28 cellular contexts compared by ENCODE assay signal in genomic region chr6:145707397-145707796, GRCh38.
"Had no signal": no experiment of that assay in that cellular context is flagged by ENCODE, and none has a peak within 500 bp of the region (broad histone marks: within the 10 kb centered on the region; RNA-seq: fewer than 3 reads in every experiment).

No MANE protein-coding gene starts in this region.

- H3K27me3 ChIP-seq: adrenal gland, body of pancreas, esophagus muscularis mucosa, foreskin keratinocyte, gastrocnemius medialis had no signal

- H3K4me3 Mint-ChIP-seq: activated CD4-positive, alpha-beta memory T cell treated with anti-CD3 and anti-CD28 coated beads, Interleukin-2, amount 10 ng/mL, durations not matched to agents 7 days and 5 days; activated CD4-positive, alpha-beta T cell treated with anti-CD3 and anti-CD28 coated beads, Interleukin-2, amount 10 ng/mL, durations not matched to agents 7 days and 5 days; activated naive CD4-positive, alpha-beta T cell treated with anti-CD3 and anti-CD28 coated beads for 36 hours; activated T-helper 17 cell treated with anti-CD3 and anti-CD28 coated beads, Interleukin-2, amount 50 U/mL, for 72 hours; effector memory CD8-positive, alpha-beta T cell; WTC11 had no signal

- DNase-seq: activated CD4-positive, alpha-beta memory T cell treated with anti-CD3 and anti-CD28 coated beads, Interleukin-2, amount 10 ng/mL, durations not matched to agents 7 days and 5 days; activated CD4-positive, alpha-beta T cell treated with anti-CD3 and anti-CD28 coated beads for 1 hour; activated CD4-positive, alpha-beta T cell treated with anti-CD3 and anti-CD28 coated beads for 4 hours; activated CD4-positive, alpha-beta T cell treated with anti-CD3 and anti-CD28 coated beads, Interleukin-2, amount 10 ng/mL, durations not matched to agents 7 days and 5 days; activated CD4-positive, alpha-beta T cell treated with anti-CD3 and anti-CD28 coated beads, Interleukin-2, amount 50 U/mL, for 4 hours; activated CD8-positive, alpha-beta memory T cell treated with anti-CD3 and anti-CD28 coated beads, Interleukin-2, amount 50 U/mL, for 48 hours; activated effector memory CD4-positive, alpha-beta T cell treated with Interleukin-2 at 50 U/mL for 16 hours; activated gamma-delta T cell treated with Interleukin-2 at 50 U/mL for 16 hours; activated naive CD4-positive, alpha-beta T cell treated with anti-CD3 and anti-CD28 coated beads for 36 hours; adrenal gland; amygdala; aorta; body of pancreas; caudate nucleus; cortex of kidney; dermis blood vessel endothelial cell; effector CD4-positive, alpha-beta T cell; effector memory CD8-positive, alpha-beta T cell; erythroblast; foreskin keratinocyte; gastrocnemius medialis; glutamatergic neuron; T-helper 2 cell had no signal

- H3K36me3 ChIP-seq: adrenal gland had no signal

- H3K4me1 ChIP-seq: body of pancreas, foreskin keratinocyte had no signal

- H3K27ac Mint-ChIP-seq: activated CD4-positive, alpha-beta memory T cell treated with anti-CD3 and anti-CD28 coated beads, Interleukin-2, amount 10 ng/mL, durations not matched to agents 7 days and 5 days; activated CD4-positive, alpha-beta T cell treated with anti-CD3 and anti-CD28 coated beads, Interleukin-2, amount 10 ng/mL, durations not matched to agents 7 days and 5 days; activated naive CD4-positive, alpha-beta T cell treated with anti-CD3 and anti-CD28 coated beads for 36 hours; activated naive CD4-positive, alpha-beta T cell treated with anti-CD3 and anti-CD28 coated beads, Interleukin-2, amount 50 U/mL, for 72 hours; activated T-helper 17 cell treated with anti-CD3 and anti-CD28 coated beads, Interleukin-2, amount 50 U/mL, for 72 hours; effector memory CD8-positive, alpha-beta T cell; WTC11 had no signal

- H3K27me3 Mint-ChIP-seq: activated CD4-positive, alpha-beta memory T cell treated with anti-CD3 and anti-CD28 coated beads, Interleukin-2, amount 10 ng/mL, durations not matched to agents 7 days and 5 days; activated CD4-positive, alpha-beta T cell treated with anti-CD3 and anti-CD28 coated beads, Interleukin-2, amount 10 ng/mL, durations not matched to agents 7 days and 5 days; activated T-helper 17 cell treated with anti-CD3 and anti-CD28 coated beads, Interleukin-2, amount 50 U/mL, for 72 hours; effector memory CD8-positive, alpha-beta T cell had no signal

- H3K27ac ChIP-seq: adrenal gland, body of pancreas, esophagus muscularis mucosa, foreskin keratinocyte, gastrocnemius medialis, VCaP had no signal

- H3K4me3 ChIP-seq: adrenal gland, body of pancreas, esophagus muscularis mucosa, gastrocnemius medialis had no signal

- H3K9me3 ChIP-seq: adrenal gland, body of pancreas, esophagus muscularis mucosa, gastrocnemius medialis had no signal

- H3K9me3 Mint-ChIP-seq: activated CD4-positive, alpha-beta T cell treated with anti-CD3 and anti-CD28 coated beads, Interleukin-2, amount 10 ng/mL, durations not matched to agents 7 days and 5 days; activated T-helper 17 cell treated with anti-CD3 and anti-CD28 coated beads, Interleukin-2, amount 50 U/mL, for 72 hours; effector memory CD8-positive, alpha-beta T cell had no signal
